12 cellular contexts compared by ENCODE assay signal in genomic region chr9:137492464-137493162, GRCh38. TPM values are rescaled to one million over a fixed set of nuclear protein-coding genes. Genes with fewer than 3 reads are reported as not detected.
A peak's percentile ranks its signal among the peaks of the same experiment; 100 is the strongest.
DNase-seq lines count a peak whose midpoint lies in the region; ATAC-seq and TF ChIP-seq lines count a peak whose summit lies in the region.
"Had no signal": no experiment of that assay in that cellular context is flagged by ENCODE, and none has a peak within 500 bp of the region (broad histone marks: within the 10 kb centered on the region; RNA-seq: fewer than 3 reads in every experiment).

No MANE protein-coding gene starts in this region.

- CTCF ChIA-PET in HEK293T (lab: Yijun Ruan, JAX) = interaction anchor here (0.8 kb wide), 1 partner anchor 43 kb away, joined by 3 read pairs; no protein-coding TSS in a partner anchor
- CTCF ChIA-PET in activated CD8-positive, alpha-beta T cell treated with anti-CD3 and anti-CD28 coated beads, Interleukin-2, amount 10 ng/mL, durations not matched to agents 7 days and 5 days (lab: Charles Lee) = no interaction called here
- CTCF ChIA-PET in naive thymus-derived CD4-positive, alpha-beta T cell (lab: Charles Lee) = no interaction called here

- TF ChIP-seq CTCF in DND-41 (IDR thresholded peaks at IDR 0.05; ENCODE audit: borderline replicate concordance, extremely low read depth, low read length, poor library complexity, severe bottlenecking) = no peak

- H3K79me2 ChIP-seq in DND-41 (ENCODE audit: insufficient read depth, low read length) = no peaks in the 10 kb centered on the region

- intact Hi-C loops in naive thymus-derived CD4-positive, alpha-beta T cell (cut with micrococcal nuclease) = no loop called here

- no peaks in the 10 kb centered on the region for H4K20me1 ChIP-seq in DND-41 (ENCODE audit: insufficient read depth, low read length)

- peaks cover 16% of the 10 kb centered on the region for H3K4me1 Mint-ChIP-seq in activated CD8-positive, alpha-beta T cell treated with anti-CD3 and anti-CD28 coated beads, Interleukin-2, amount 10 ng/mL, durations not matched to agents 7 days and 5 days (ENCODE audit: low read depth)
- peaks cover 9 to 22% (median 17%) of the 10 kb centered on the region in 7 donors for H3K4me1 Mint-ChIP-seq in naive thymus-derived CD4-positive, alpha-beta T cell

- H3K36me3 ChIP-seq in DND-41 (ENCODE audit: insufficient read depth, low read length) = no peaks in the 10 kb centered on the region
- H3K36me3 ChIP-seq in naive thymus-derived CD4-positive, alpha-beta T cell (ENCODE audit: control insufficient read depth in 2 of 3, insufficient read depth in 3 of 3, low read length in 3 of 3) = no peaks in the 10 kb centered on the region

- H3K27ac Mint-ChIP-seq in activated CD8-positive, alpha-beta T cell treated with anti-CD3 and anti-CD28 coated beads, Interleukin-2, amount 10 ng/mL, durations not matched to agents 7 days and 5 days = no peak overlapping the region
- H3K27ac Mint-ChIP-seq in naive thymus-derived CD4-positive, alpha-beta T cell = no peak overlapping the region

- no peaks in the 10 kb centered on the region for H3K4me1 ChIP-seq in DND-41 (ENCODE audit: insufficient read depth, low read length)
- H3K4me1 ChIP-seq in naive thymus-derived CD4-positive, alpha-beta T cell (ENCODE audit: control insufficient read depth in 2 of 2, insufficient read depth in 2 of 2, low read length in 2 of 2) = no peaks in the 10 kb centered on the region

- no peaks in the 10 kb centered on the region for H3K9me3 Mint-ChIP-seq in activated CD8-positive, alpha-beta T cell treated with anti-CD3 and anti-CD28 coated beads, Interleukin-2, amount 10 ng/mL, durations not matched to agents 7 days and 5 days (ENCODE audit: insufficient read depth)
- H3K9me3 Mint-ChIP-seq in naive thymus-derived CD4-positive, alpha-beta T cell = peaks cover 0 to 1% (median 0%) of the 10 kb centered on the region in 11 donors

- H3K27me3 Mint-ChIP-seq in activated CD8-positive, alpha-beta T cell treated with anti-CD3 and anti-CD28 coated beads, Interleukin-2, amount 10 ng/mL, durations not matched to agents 7 days and 5 days (ENCODE audit: low read depth) = no peaks in the 10 kb centered on the region
- H3K27me3 Mint-ChIP-seq in naive thymus-derived CD4-positive, alpha-beta T cell = no peaks in the 10 kb centered on the region

- no peak overlapping the region for H3K4me3 Mint-ChIP-seq in activated CD8-positive, alpha-beta T cell treated with anti-CD3 and anti-CD28 coated beads, Interleukin-2, amount 10 ng/mL, durations not matched to agents 7 days and 5 days
- H3K4me3 Mint-ChIP-seq in naive thymus-derived CD4-positive, alpha-beta T cell = no peak overlapping the region

- POLR2A ChIA-PET in HEK293T (lab: Yijun Ruan, JAX) = no interaction called here
- POLR2A ChIA-PET in activated CD8-positive, alpha-beta T cell treated with anti-CD3 and anti-CD28 coated beads, Interleukin-2, amount 10 ng/mL, durations not matched to agents 7 days and 5 days (lab: Charles Lee) = no interaction called here
- POLR2A ChIA-PET in naive thymus-derived CD4-positive, alpha-beta T cell (lab: Charles Lee) = no interaction called here

- H3K36me3 Mint-ChIP-seq in activated CD8-positive, alpha-beta T cell treated with anti-CD3 and anti-CD28 coated beads, Interleukin-2, amount 10 ng/mL, durations not matched to agents 7 days and 5 days (ENCODE audit: low read depth) = no peaks in the 10 kb centered on the region
- H3K36me3 Mint-ChIP-seq in naive thymus-derived CD4-positive, alpha-beta T cell = peaks cover 0 to 4% (median 0%) of the 10 kb centered on the region in 5 donors

- H3K4me2 ChIP-seq in DND-41 (ENCODE audit: insufficient read depth, low read length) = no peak overlapping the region

- H2AFZ ChIP-seq in DND-41 (ENCODE audit: low read depth, low read length) = no peak overlapping the region

- no peak overlapping the region for H3K27ac ChIP-seq in DND-41 (ENCODE audit: low read length)
- H3K27ac ChIP-seq in naive thymus-derived CD4-positive, alpha-beta T cell (ENCODE audit: low read depth, low read length) = no peak overlapping the region
- H3K27ac ChIP-seq: skin epidermis had no signal

- H3K9me3 ChIP-seq in DND-41 (ENCODE audit: insufficient read depth, low read length, severe bottlenecking) = no peaks in the 10 kb centered on the region
- no peaks in the 10 kb centered on the region for H3K9me3 ChIP-seq in naive thymus-derived CD4-positive, alpha-beta T cell (ENCODE audit: control insufficient read depth in 2 of 3, low read length in 3 of 3)

- ATAC-seq in DND-41 (ENCODE audit: insufficient read depth, low read depth) (peak; percentile 83), HG02870 (IDR thresholded peaks at IDR 0.05; ENCODE audit: unreplicated experiment) (no peak)
- ATAC-seq in activated CD8-positive, alpha-beta T cell treated with anti-CD3 and anti-CD28 coated beads, Interleukin-2, amount 10 ng/mL, durations not matched to agents 7 days and 5 days = peak; percentile 75
- peak; percentile 61 for ATAC-seq in naive thymus-derived CD4-positive, alpha-beta T cell

- DNase-seq in DND-41 (peak; percentile 51), HEK293T (ENCODE audit: extremely low spot score) (peak; percentile 92), superior temporal gyrus (ENCODE audit: extremely low spot score) (no peak), kidney tubule cell (ENCODE audit: low spot score) (no peak), dermis blood vessel endothelial cell (no peak)
- DNase-seq in activated CD8-positive, alpha-beta T cell treated with anti-CD3 and anti-CD28 coated beads, Interleukin-2, amount 10 ng/mL, durations not matched to agents 7 days and 5 days = no peak
- no peak for DNase-seq in naive thymus-derived CD4-positive, alpha-beta T cell
- DNase-seq: activated CD4-positive, CD25-positive, alpha-beta regulatory T cell treated with anti-CD3 and anti-CD28 coated beads, Interleukin-2, amount 50 U/mL, for 72 hours; cortex of kidney; NCI-H1092 had no signal

- H3K9ac ChIP-seq in DND-41 (ENCODE audit: low read depth, low read length) = no peak overlapping the region

- H3K4me3 ChIP-seq in DND-41 (ENCODE audit: low read depth in 1 of 2, low read length in 2 of 2) = no peak overlapping the region
- H3K4me3 ChIP-seq in naive thymus-derived CD4-positive, alpha-beta T cell (ENCODE audit: low read length) = no peak overlapping the region
- H3K4me3 ChIP-seq: skin epidermis had no signal

- H3K27me3 ChIP-seq in DND-41 (ENCODE audit: insufficient read depth, low read length, poor library complexity) = no peaks in the 10 kb centered on the region
- no peaks in the 10 kb centered on the region for H3K27me3 ChIP-seq in naive thymus-derived CD4-positive, alpha-beta T cell (ENCODE audit: control insufficient read depth in 2 of 2, insufficient read depth in 2 of 2, low read length in 2 of 2)

TF ChIP-seq in HEK293T, 16 proteins besides CTCF, POLR2A, EP300 and RAD21:
- TF ChIP-seq ZNF384 (IDR thresholded peaks at IDR 0.05) = no peak
- no peak for TF ChIP-seq BHLHE40 (IDR thresholded peaks at IDR 0.05; ENCODE audit: borderline replicate concordance)
- no peak for TF ChIP-seq FOXA1 (IDR thresholded peaks at IDR 0.05)
- no peak for TF ChIP-seq L3MBTL2 (conservative IDR thresholded peaks at IDR 0.05)
- no peak for TF ChIP-seq TARDBP (IDR thresholded peaks at IDR 0.05)
- TF ChIP-seq LEF1 (IDR thresholded peaks at IDR 0.05; ENCODE audit: borderline replicate concordance) = no peak
- TF ChIP-seq HDGF (IDR thresholded peaks at IDR 0.05; ENCODE audit: borderline replicate concordance) = no peak
- no peak for TF ChIP-seq PKNOX1 (IDR thresholded peaks at IDR 0.05)
- TF ChIP-seq ELF4 (IDR thresholded peaks at IDR 0.05) = no peak
- no peak for TF ChIP-seq FOXK2 (IDR thresholded peaks at IDR 0.05)
- no peak for TF ChIP-seq FOXM1 (IDR thresholded peaks at IDR 0.05; ENCODE audit: borderline replicate concordance)
- TF ChIP-seq CTBP1 (IDR thresholded peaks at IDR 0.05; ENCODE audit: borderline replicate concordance) = no peak
- TF ChIP-seq SP1 (IDR thresholded peaks at IDR 0.05) = no peak
- no peak for TF ChIP-seq ARNT (IDR thresholded peaks at IDR 0.05)
- no peak for TF ChIP-seq NFRKB (IDR thresholded peaks at IDR 0.05)
- TF ChIP-seq SUZ12 (IDR thresholded peaks at IDR 0.05) = no peak

RNA-seq across cellular contexts. Expression of gene NSMF, which starts 33.5 kb away (rescaled TPM):
- total RNA-seq in activated CD8-positive, alpha-beta T cell treated with anti-CD3 and anti-CD28 coated beads, Interleukin-2, amount 10 ng/mL, durations not matched to agents 7 days and 5 days = 10 to 100 TPM; 55.0 to 59.0 TPM
- 10 to 100 TPM; 22.9 to 92.0 (median 57.3) TPM for total RNA-seq in naive thymus-derived CD4-positive, alpha-beta T cell
- 10 to 100 TPM; 10.9 to 21.4 TPM for polyA plus RNA-seq in naive thymus-derived CD4-positive, alpha-beta T cell
- 32.7 and 32.8 TPM in 2 replicates for total RNA-seq in dermis blood vessel endothelial cell

RNA-seq across cellular contexts. Expression of gene ENTPD8, which starts 51.5 kb away (rescaled TPM):
- total RNA-seq in activated CD8-positive, alpha-beta T cell treated with anti-CD3 and anti-CD28 coated beads, Interleukin-2, amount 10 ng/mL, durations not matched to agents 7 days and 5 days = not detected
- total RNA-seq in naive thymus-derived CD4-positive, alpha-beta T cell = not detected
- not detected for polyA plus RNA-seq in naive thymus-derived CD4-positive, alpha-beta T cell
- 0.23 and 0.34 TPM in 2 replicates for total RNA-seq in dermis blood vessel endothelial cell

RNA-seq across cellular contexts. Expression of gene PNPLA7, which starts 57.6 kb away (rescaled TPM):
- total RNA-seq in activated CD8-positive, alpha-beta T cell treated with anti-CD3 and anti-CD28 coated beads, Interleukin-2, amount 10 ng/mL, durations not matched to agents 7 days and 5 days = 1 to 10 TPM; 3.4 to 3.7 TPM
- 10 to 100 TPM in 3 of 5 experiments, 1 to 10 TPM in 2; 4.9 to 28.9 (median 16.2) TPM for total RNA-seq in naive thymus-derived CD4-positive, alpha-beta T cell
- polyA plus RNA-seq in naive thymus-derived CD4-positive, alpha-beta T cell = 1 to 10 TPM; 2.7 TPM
- total RNA-seq in dermis blood vessel endothelial cell = 0.42 and 1.7 TPM in 2 replicates

RNA-seq across cellular contexts. Expression of gene MRPL41, which starts 59.1 kb away (rescaled TPM):
- 10 to 100 TPM; 51.4 to 55.5 TPM for total RNA-seq in activated CD8-positive, alpha-beta T cell treated with anti-CD3 and anti-CD28 coated beads, Interleukin-2, amount 10 ng/mL, durations not matched to agents 7 days and 5 days
- total RNA-seq in naive thymus-derived CD4-positive, alpha-beta T cell = 100 to 1,000 TPM in 1 of 5 experiments, 10 to 100 TPM in 4; 41.1 to 102 (median 53.9) TPM
- 10 to 100 TPM; 36.3 to 41.1 TPM for polyA plus RNA-seq in naive thymus-derived CD4-positive, alpha-beta T cell
- 32.5 and 58.2 TPM in 2 replicates for total RNA-seq in dermis blood vessel endothelial cell

Comparison
In these comparisons a context has a peak if more than half of its experiments do, and no peak if none do; other contexts are left out.
1. DNase-seq: peak in DND-41 (single experiment) and HEK293T (single experiment); none in activated CD8-positive, alpha-beta T cell treated with anti-CD3 and anti-CD28 coated beads, Interleukin-2, amount 10 ng/mL, durations not matched to agents 7 days and 5 days (single experiment), naive thymus-derived CD4-positive, alpha-beta T cell (0 of 9), superior temporal gyrus (single experiment), kidney tubule cell (single experiment) and dermis blood vessel endothelial cell (single experiment).